15 cellular contexts compared by ENCODE assay signal in genomic region chrX:13691845-13692334, GRCh38. TPM values are rescaled to one million over a fixed set of nuclear protein-coding genes. Genes with fewer than 3 reads are reported as not detected.
A peak's percentile ranks its signal among the peaks of the same experiment; 100 is the strongest.
DNase-seq lines count a peak whose midpoint lies in the region; ATAC-seq, FAIRE-seq and TF ChIP-seq lines count a peak whose summit lies in the region.
"Had no signal": no experiment of that assay in that cellular context is flagged by ENCODE, and none has a peak within 500 bp of the region (broad histone marks: within the 10 kb centered on the region; RNA-seq: fewer than 3 reads in every experiment).

No MANE protein-coding gene starts in this region.

- CTCF ChIA-PET in CD8-positive, alpha-beta memory T cell (lab: Charles Lee): interaction anchor here (1.0 kb wide), 1 partner anchor 689 kb away, joined by 3 read pairs; no protein-coding TSS in a partner anchor
- CTCF ChIA-PET in HEK293 (lab: Yijun Ruan, JAX) (interaction anchor here (0.6 to 1.5 kb wide), 4 partner anchors 20 to 43 kb away, joined by 3 to 5 read pairs (median 4); partner anchors contain the start of gene OFD1), GM12878 (lab: Yijun Ruan, JAX) (interaction anchor here (0.7 to 10.2 kb wide), 9 partner anchors 29 to 745 kb away, joined by 3 to 89 read pairs (median 3); partner anchors contain the start of genes OFD1 and TRAPPC2)

- H3K4me2 ChIP-seq in GM12878 (ENCODE audit: control insufficient read depth, insufficient read depth): peak overlapping the region; percentile 71

- TF ChIP-seq CTCF in HEK293 (tag by site-specific recombination; IDR thresholded peaks at IDR 0.05) (no peak), GM12878 (IDR thresholded peaks at IDR 0.05 in 2 of 3, conservative IDR thresholded peaks at IDR 0.05 in 1 of 3; ENCODE audit: control insufficient read depth in 2 of 3, extremely low read depth in 1 of 3, insufficient read depth in 1 of 3, low read depth in 3 of 3, low read length in 3 of 3) (no peak), neural crest cell (conservative IDR thresholded peaks at IDR 0.05) (no peak), lower leg skin (IDR thresholded peaks at IDR 0.05) (no peak)

- H3K27ac ChIP-seq in CD8-positive, alpha-beta memory T cell (ENCODE audit: low read depth, low read length): peak overlapping the region; percentile 4
- peak overlapping the region; percentile 29; the same call in 1 of the 2 replicates for H3K27ac ChIP-seq in HEK293 (ENCODE audit: extremely low read depth, low read depth, low read length)
- H3K27ac ChIP-seq in GM12878 (ENCODE audit: control insufficient read depth, insufficient read depth): peak overlapping the region; percentile 69
- H3K27ac ChIP-seq: right atrium auricular region had no signal

- peak overlapping the region; percentile 53 for H3K9ac ChIP-seq in GM12878 (ENCODE audit: control insufficient read depth, insufficient read depth, low read length)

- peaks cover 59% of the 10 kb centered on the region for H3K4me1 ChIP-seq in CD8-positive, alpha-beta memory T cell (ENCODE audit: insufficient read depth, low read length)
- H3K4me1 ChIP-seq in HEK293 (ENCODE audit: control insufficient read depth, insufficient read depth, low read length): peaks cover 47% of the 10 kb centered on the region
- peaks cover 21% of the 10 kb centered on the region for H3K4me1 ChIP-seq in GM12878 (ENCODE audit: control insufficient read depth, insufficient read depth, low read length)

- peaks cover 81% of the 10 kb centered on the region for H3K79me2 ChIP-seq in GM12878 (ENCODE audit: control insufficient read depth, insufficient read depth, low read length)

- no peaks in the 10 kb centered on the region for H3K36me3 ChIP-seq in CD8-positive, alpha-beta memory T cell (ENCODE audit: insufficient read depth, low read length)
- H3K36me3 ChIP-seq in HEK293 (ENCODE audit: control insufficient read depth in 2 of 2, insufficient read depth in 1 of 2, low read length in 2 of 2): no peaks in the 10 kb centered on the region
- no peaks in the 10 kb centered on the region; a peak in 1 of 4 replicates for H3K36me3 ChIP-seq in GM12878 (ENCODE audit: control insufficient read depth in 2 of 2, insufficient read depth in 2 of 2, low read length in 1 of 2)
- H3K36me3 ChIP-seq: right atrium auricular region had no signal

- SMC1A ChIA-PET in GM12878 (lab: Charles Lee; ENCODE audit: uncharacterized antibody, unreplicated experiment): interaction anchor here (1.0 to 13.8 kb wide), 9 partner anchors 12 to 340 kb away, joined by 3 to 198 read pairs (median 8); partner anchors contain the start of genes OFD1 and TRAPPC2

- RAD21 ChIA-PET in GM12878 (lab: Charles Lee; ENCODE audit: unreplicated experiment): interaction anchor here (0.7 to 11.4 kb wide), 10 partner anchors 10 to 599 kb away, joined by 3 to 201 read pairs (median 8); partner anchors contain the start of genes OFD1 and TRAPPC2

- DNase-seq in CD8-positive, alpha-beta memory T cell: peak in 1 of 5 donors; percentile 11
- no peak for DNase-seq in GM12878 (ENCODE audit: low read depth, low spot score)
- DNase-seq in neural crest cell (ENCODE audit: low read depth, low spot score): no peak
- DNase-seq in lower leg skin (ENCODE audit: low spot score in 2 of 2): no peak
- no peak for DNase-seq in HuH-7.5 (ENCODE audit: low spot score)
- DNase-seq in NCI-H2227 (lab: John Stamatoyannopoulos, UW; ENCODE audit: unreplicated experiment): no peak
- DNase-seq: activated CD8-positive, alpha-beta memory T cell treated with anti-CD3 and anti-CD28 coated beads, Interleukin-2, amount 50 U/mL, for 48 hours; central memory CD4-positive, alpha-beta T cell; glutamatergic neuron; H7; MM.1S; T-helper 1 cell had no signal

- WGBS in GM12878 (ENCODE audit: insufficient coverage, insufficient replicate concordance, low lambda C conversion rate, missing lambda C conversion rate): 28% methylated on average over 6 of the region's 6 CpGs
- 73 to 74% methylated on average over 6 of the region's 6 CpGs for WGBS in lower leg skin, 2 donors

- peaks cover 0 to 17% (median 0%) of the 10 kb centered on the region in 3 donors for H3K36me3 Mint-ChIP-seq in CD8-positive, alpha-beta memory T cell
- H3K36me3 Mint-ChIP-seq in neural crest cell (ENCODE audit: low read depth): peaks cover 4% of the 10 kb centered on the region

- BruUV-seq in GM12878 (replicated peaks; lab: Mats Ljungman, UMichigan): TSS peak; percentile 3

- in situ Hi-C loops in GM12878 (cut with MboI): no loop called here

- peak overlapping the region; percentile 68 to 88 (median 69) for H3K4me3 Mint-ChIP-seq in CD8-positive, alpha-beta memory T cell
- peak overlapping the region; percentile 31 for H3K4me3 Mint-ChIP-seq in neural crest cell

- intact Hi-C loops in GM12878 (cut with micrococcal nuclease; ENCODE audit: unreplicated experiment) (loop anchor here (1.0 to 10.0 kb wide), 3 partner anchors 23 to 737 kb away; partner anchors contain the start of genes OFD1 and TRAPPC2), lower leg skin (cut with DNase I; ENCODE audit: low total_unique reads) (no loop called here)

- H3K27ac Mint-ChIP-seq in CD8-positive, alpha-beta memory T cell: peak overlapping the region; percentile 63 to 91 (median 81)
- no peak overlapping the region for H3K27ac Mint-ChIP-seq in neural crest cell (ENCODE audit: unreplicated experiment)

- TF ChIP-seq RAD21 in GM12878 (IDR thresholded peaks at IDR 0.05; ENCODE audit: insufficient read depth, low read depth, low read length): no peak

- H3K27me3 ChIP-seq in CD8-positive, alpha-beta memory T cell (ENCODE audit: insufficient read depth, low read length, poor library complexity, severe bottlenecking): no peaks in the 10 kb centered on the region
- no peaks in the 10 kb centered on the region for H3K27me3 ChIP-seq in GM12878 (replicated peaks in 1 of 2; ENCODE audit: control insufficient read depth in 2 of 2, insufficient read depth in 2 of 2, low read length in 1 of 2)
- H3K27me3 ChIP-seq: right atrium auricular region had no signal

- POLR2A ChIA-PET in CD8-positive, alpha-beta memory T cell (lab: Charles Lee): interaction anchor here (0.6 to 1.1 kb wide), 2 partner anchors 33 to 43 kb away, joined by 3 to 6 read pairs; partner anchors contain the start of genes OFD1 and TRAPPC2
- POLR2A ChIA-PET in HEK293 (lab: Yijun Ruan, JAX) (interaction anchor here (0.6 to 6.8 kb wide), 6 partner anchors 23 to 338 kb away, joined by 3 to 46 read pairs (median 4); partner anchors contain the start of genes GEMIN8, OFD1 and TRAPPC2), GM12878 (lab: Charles Lee) (interaction anchor here (0.6 to 10.2 kb wide), 5 partner anchors 13 to 70 kb away, joined by 3 to 130 read pairs (median 10); partner anchors contain the start of genes OFD1 and TRAPPC2)

- no peak overlapping the region for H3K4me3 ChIP-seq in CD8-positive, alpha-beta memory T cell (ENCODE audit: low read length)
- H3K4me3 ChIP-seq in HEK293 (ENCODE audit: low read depth, low read length): no peak overlapping the region
- H3K4me3 ChIP-seq in GM12878: peak overlapping the region; percentile 66
- H3K4me3 ChIP-seq in lower leg skin (ENCODE audit: low read depth, poor library complexity, severe bottlenecking): no peak overlapping the region
- H3K4me3 ChIP-seq: right atrium auricular region had no signal

- ATAC-seq in GM12878 (peak; percentile 30), esophagus mucosa (no peak)

- no peak for FAIRE-seq in GM12878 (lab: Jason Lieb, UNC)

- peaks cover 74 to 86% (median 85%) of the 10 kb centered on the region in 3 donors for H3K4me1 Mint-ChIP-seq in CD8-positive, alpha-beta memory T cell
- H3K4me1 Mint-ChIP-seq in neural crest cell: peaks cover 35% of the 10 kb centered on the region

- H3K9me3 Mint-ChIP-seq in CD8-positive, alpha-beta memory T cell: no peaks in the 10 kb centered on the region
- no peaks in the 10 kb centered on the region for H3K9me3 Mint-ChIP-seq in neural crest cell

- no peaks in the 10 kb centered on the region for H3K9me3 ChIP-seq in CD8-positive, alpha-beta memory T cell (ENCODE audit: low read length)
- H3K9me3 ChIP-seq in HEK293 (ENCODE audit: control insufficient read depth, insufficient read depth, low read depth, low read length): no peaks in the 10 kb centered on the region
- no peaks in the 10 kb centered on the region; the same call in 2 of the 3 replicates for H3K9me3 ChIP-seq in GM12878 (replicated peaks; ENCODE audit: control insufficient read depth, insufficient read depth, low read length)
- H3K9me3 ChIP-seq: right atrium auricular region had no signal

- 0 out of 2 replicates have a peak, but pooled peaks cover 2% of the 10 kb centered on the region for H4K20me1 ChIP-seq in GM12878 (ENCODE audit: control insufficient read depth, insufficient read depth)

- peaks cover 0 to 7% of the 10 kb centered on the region in 2 donors for H3K27me3 Mint-ChIP-seq in CD8-positive, alpha-beta memory T cell
- H3K27me3 Mint-ChIP-seq in neural crest cell (ENCODE audit: low read depth): no peaks in the 10 kb centered on the region

- TF ChIP-seq POLR2A in GM12878 (IDR thresholded peaks at IDR 0.05; ENCODE audit: low read depth, low read length) (no peak), lower leg skin (IDR thresholded peaks at IDR 0.05) (no peak)

- no peak for TF ChIP-seq EP300 in GM12878 (IDR thresholded peaks at IDR 0.05; ENCODE audit: borderline replicate concordance in 1 of 2, control insufficient read depth in 1 of 2, low read depth in 2 of 2, low read length in 2 of 2)

- H2AFZ ChIP-seq in GM12878 (ENCODE audit: control insufficient read depth, low read depth, low read length): no peak overlapping the region

RNA-seq across cellular contexts. Expression of gene RAB9A, which starts 3.0 kb away (rescaled TPM):
- total RNA-seq in CD8-positive, alpha-beta memory T cell: 10 to 100 TPM; 27.1 to 32.8 TPM
- polyA plus RNA-seq in CD8-positive, alpha-beta memory T cell: 48.1 TPM
- 34.3 and 39.0 TPM in 2 replicates for total RNA-seq in GM12878 (2013; cell fraction: nucleolus; rRNA removed)
- total RNA-seq in GM12878 (2014; rRNA removed) (42.1 and 54.1 TPM in 2 replicates), GM12878 (2014; rRNA removed; fragmentation: Illumina TruSeq; extraction: Trizol) (50.5 and 53.1 TPM in 2 replicates), GM12878 (2021) (43.2 and 44.2 TPM in 2 replicates), neural crest cell (11.6 and 14.7 TPM in 2 replicates), lower leg skin (10 to 100 TPM; 44.6 to 70.5 (median 56.0) TPM), esophagus mucosa (21.3 TPM)
- 21.1 TPM for polyA plus RNA-seq in GM12878 (2011; ENCODE audit: low read depth)
- polyA plus RNA-seq in GM12878 (2011; rRNA removed) (142 and 180 TPM in 2 replicates), GM12878 (2014; fragmentation: Illumina TruSeq; extraction: Trizol) (47.0 and 68.3 TPM in 2 replicates), GM12878 (2014; fragmentation: Nextera tagmentation; extraction: Ambion mirVana) (10 to 100 TPM; 49.2 to 49.3 TPM), GM12878 (2014; rRNA removed) (52.4 and 64.6 TPM in 2 replicates), GM12878 (2016; fragmentation: Nextera tagmentation; extraction: Ambion mirVana) (10 to 100 TPM; 64.8 to 76.4 TPM)
- 58.5 and 62.9 TPM in 2 replicates for polyA plus RNA-seq in GM12878 (2011; cell fraction: cytosol; rRNA removed)
- 50.2 and 59.5 TPM in 2 replicates for polyA plus RNA-seq in GM12878 (2011; cell fraction: nucleus; rRNA removed)
- polyA plus RNA-seq in GM12878 (2012): 31.9 and 49.2 TPM in 2 replicates
- polyA minus RNA-seq in GM12878 (2011; rRNA and poly(A)+ RNA removed): 52.1 and 73.6 TPM in 2 replicates
- 26.5 and 27.1 TPM in 2 replicates for polyA minus RNA-seq in GM12878 (2011; cell fraction: cytosol; rRNA and poly(A)+ RNA removed)
- 14.7 and 17.5 TPM in 2 replicates for polyA minus RNA-seq in GM12878 (2011; cell fraction: nucleus; rRNA and poly(A)+ RNA removed)

RNA-seq across cellular contexts. Expression of gene TCEANC, which starts 38.9 kb away (rescaled TPM):
- total RNA-seq in CD8-positive, alpha-beta memory T cell: 1 to 10 TPM; 2.7 to 3.4 TPM
- 10.3 TPM for polyA plus RNA-seq in CD8-positive, alpha-beta memory T cell
- total RNA-seq in GM12878 (2013; cell fraction: nucleolus; rRNA removed): 7.1 and 8.4 TPM in 2 replicates
- total RNA-seq in GM12878 (2014; rRNA removed) (2.9 and 4.7 TPM in 2 replicates), GM12878 (2014; rRNA removed; fragmentation: Illumina TruSeq; extraction: Trizol) (3.7 and 3.8 TPM in 2 replicates), GM12878 (2021) (3.0 and 3.8 TPM in 2 replicates), neural crest cell (3.7 and 4.6 TPM in 2 replicates), lower leg skin (1 to 10 TPM; 2.5 to 6.9 (median 2.7) TPM), esophagus mucosa (2.0 TPM)
- polyA plus RNA-seq in GM12878 (2011; ENCODE audit: low read depth): 1.1 TPM
- polyA plus RNA-seq in GM12878 (2011; rRNA removed) (4.9 and 6.5 TPM in 2 replicates), GM12878 (2014; fragmentation: Illumina TruSeq; extraction: Trizol) (3.4 and 4.4 TPM in 2 replicates), GM12878 (2014; fragmentation: Nextera tagmentation; extraction: Ambion mirVana) (1 to 10 TPM; 1.5 to 4.0 TPM), GM12878 (2014; rRNA removed) (1.9 and 2.0 TPM in 2 replicates), GM12878 (2016; fragmentation: Nextera tagmentation; extraction: Ambion mirVana) (1 to 10 TPM; 1.1 to 2.7 TPM)
- polyA plus RNA-seq in GM12878 (2011; cell fraction: cytosol; rRNA removed): 1.8 and 1.9 TPM in 2 replicates
- 4.4 TPM in 2 replicates for polyA plus RNA-seq in GM12878 (2011; cell fraction: nucleus; rRNA removed)
- 1.2 and 2.0 TPM in 2 replicates for polyA plus RNA-seq in GM12878 (2012)
- 5.3 and 5.7 TPM in 2 replicates for polyA minus RNA-seq in GM12878 (2011; rRNA and poly(A)+ RNA removed)
- 2.8 and 5.3 TPM in 2 replicates for polyA minus RNA-seq in GM12878 (2011; cell fraction: cytosol; rRNA and poly(A)+ RNA removed)
- polyA minus RNA-seq in GM12878 (2011; cell fraction: nucleus; rRNA and poly(A)+ RNA removed): 5.6 and 8.3 TPM in 2 replicates

RNA-seq across cellular contexts. Expression of gene TRAPPC2, which starts 42.5 kb away (rescaled TPM):
- total RNA-seq in CD8-positive, alpha-beta memory T cell: 10 to 100 TPM; 18.7 to 19.0 TPM
- polyA plus RNA-seq in CD8-positive, alpha-beta memory T cell: 50.6 TPM
- total RNA-seq in GM12878 (2013; cell fraction: nucleolus; rRNA removed): 27.6 and 32.3 TPM in 2 replicates
- total RNA-seq in GM12878 (2014; rRNA removed): 21.0 and 30.0 TPM in 2 replicates
- total RNA-seq in GM12878 (2014; rRNA removed; fragmentation: Illumina TruSeq; extraction: Trizol): 24.8 and 26.2 TPM in 2 replicates
- 17.5 and 17.8 TPM in 2 replicates for total RNA-seq in GM12878 (2021)
- polyA plus RNA-seq in GM12878 (2011; ENCODE audit: low read depth): 23.8 TPM
- polyA plus RNA-seq in GM12878 (2011; rRNA removed): 28.4 and 30.7 TPM in 2 replicates
- 13.5 and 19.6 TPM in 2 replicates for polyA plus RNA-seq in GM12878 (2011; cell fraction: cytosol; rRNA removed)
- polyA plus RNA-seq in GM12878 (2011; cell fraction: nucleus; rRNA removed): 11.8 and 13.8 TPM in 2 replicates
- polyA plus RNA-seq in GM12878 (2012): 14.5 and 17.8 TPM in 2 replicates
- polyA plus RNA-seq in GM12878 (2014; fragmentation: Illumina TruSeq; extraction: Trizol): 14.6 and 23.0 TPM in 2 replicates
- 10 to 100 TPM; 18.3 to 27.5 TPM for polyA plus RNA-seq in GM12878 (2014; fragmentation: Nextera tagmentation; extraction: Ambion mirVana)
- polyA plus RNA-seq in GM12878 (2014; rRNA removed): 12.4 and 14.8 TPM in 2 replicates
- polyA plus RNA-seq in GM12878 (2016; fragmentation: Nextera tagmentation; extraction: Ambion mirVana): 10 to 100 TPM; 21.6 to 26.6 TPM
- 15.3 and 18.7 TPM in 2 replicates for polyA minus RNA-seq in GM12878 (2011; rRNA and poly(A)+ RNA removed)
- 10.3 and 13.9 TPM in 2 replicates for polyA minus RNA-seq in GM12878 (2011; cell fraction: cytosol; rRNA and poly(A)+ RNA removed)
- 10.0 and 15.9 TPM in 2 replicates for polyA minus RNA-seq in GM12878 (2011; cell fraction: nucleus; rRNA and poly(A)+ RNA removed)
- 23.0 and 25.5 TPM in 2 replicates for total RNA-seq in neural crest cell
- 10 to 100 TPM; 12.6 to 16.1 (median 14.9) TPM for total RNA-seq in lower leg skin
- total RNA-seq in esophagus mucosa: 15.0 TPM

RNA-seq across cellular contexts. Expression of gene OFD1, which starts 42.7 kb away (rescaled TPM):
- 10 to 100 TPM; 29.1 to 30.4 TPM for total RNA-seq in CD8-positive, alpha-beta memory T cell
- 46.3 TPM for polyA plus RNA-seq in CD8-positive, alpha-beta memory T cell
- total RNA-seq in GM12878 (2013; cell fraction: nucleolus; rRNA removed): 173 and 178 TPM in 2 replicates
- 22.4 and 27.7 TPM in 2 replicates for total RNA-seq in GM12878 (2014; rRNA removed)
- 39.5 and 43.7 TPM in 2 replicates for total RNA-seq in GM12878 (2014; rRNA removed; fragmentation: Illumina TruSeq; extraction: Trizol)
- total RNA-seq in GM12878 (2021): 30.6 and 34.0 TPM in 2 replicates
- 17.6 TPM for polyA plus RNA-seq in GM12878 (2011; ENCODE audit: low read depth)
- polyA plus RNA-seq in GM12878 (2011; rRNA removed): 77.2 and 107 TPM in 2 replicates
- polyA plus RNA-seq in GM12878 (2011; cell fraction: cytosol; rRNA removed): 32.3 and 33.2 TPM in 2 replicates
- 186 and 224 TPM in 2 replicates for polyA plus RNA-seq in GM12878 (2011; cell fraction: nucleus; rRNA removed)
- polyA plus RNA-seq in GM12878 (2012): 25.2 and 35.0 TPM in 2 replicates
- 33.3 and 43.7 TPM in 2 replicates for polyA plus RNA-seq in GM12878 (2014; fragmentation: Illumina TruSeq; extraction: Trizol)
- 10 to 100 TPM; 43.0 to 64.5 TPM for polyA plus RNA-seq in GM12878 (2014; fragmentation: Nextera tagmentation; extraction: Ambion mirVana)
- 23.6 and 23.7 TPM in 2 replicates for polyA plus RNA-seq in GM12878 (2014; rRNA removed)
- 10 to 100 TPM; 32.6 to 34.2 TPM for polyA plus RNA-seq in GM12878 (2016; fragmentation: Nextera tagmentation; extraction: Ambion mirVana)
- 38.1 and 44.5 TPM in 2 replicates for polyA minus RNA-seq in GM12878 (2011; rRNA and poly(A)+ RNA removed)
- 18.8 and 19.2 TPM in 2 replicates for polyA minus RNA-seq in GM12878 (2011; cell fraction: cytosol; rRNA and poly(A)+ RNA removed)
- polyA minus RNA-seq in GM12878 (2011; cell fraction: nucleus; rRNA and poly(A)+ RNA removed): 85.6 and 109 TPM in 2 replicates
- total RNA-seq in neural crest cell: 26.8 and 27.3 TPM in 2 replicates
- 10 to 100 TPM; 20.0 to 69.6 (median 27.5) TPM for total RNA-seq in lower leg skin
- total RNA-seq in esophagus mucosa: 22.4 TPM

Comparison
In these comparisons a context has a peak if more than half of its experiments do, and no peak if none do; other contexts are left out.
1. H3K27ac ChIP-seq: peak in every context shown above with its lines; median percentile 69 in GM12878; 29 in HEK293; 4 in CD8-positive, alpha-beta memory T cell.